Comparison of ENCODE assay signal across 8 cellular contexts in genomic region chr14:92729632-92730358, GRCh38. TPM values are rescaled to one million over a fixed set of nuclear protein-coding genes. Genes with fewer than 3 reads are reported as not detected.
DNase-seq lines count a peak whose midpoint lies in the region; ATAC-seq and TF ChIP-seq lines count a peak whose summit lies in the region.

No MANE protein-coding gene starts in this region.

- no peaks in the 10 kb centered on the region for H3K27me3 ChIP-seq in Caco-2 (replicated peaks; ENCODE audit: control insufficient read depth, insufficient read depth, low read length)

- peak overlapping the region; percentile 50 to 76 for H3K27ac Mint-ChIP-seq in natural killer cell treated with Interleukin-12 subunit alpha and Interleukin-12 subunit beta and Interleukin-15 and Interleukin-18, amount 100 ng/mL, for 72 hours
- H3K27ac Mint-ChIP-seq in natural killer cell (peak overlapping the region in 1 of 2 donors; percentile 33), Caco-2 (ENCODE audit: unreplicated experiment) (no peak overlapping the region)
- H3K27ac Mint-ChIP-seq in stimulated activated naive B cell treated with anti-CD40 and anti-IgM and Interleukin-4, amounts not matched to agents 10 μg/mL and 1 μg/mL and 100 μg/mL, for 72 hours = no peak overlapping the region

- H3K4me3 Mint-ChIP-seq in natural killer cell treated with Interleukin-12 subunit alpha and Interleukin-12 subunit beta and Interleukin-15 and Interleukin-18, amount 100 ng/mL, for 72 hours = peak overlapping the region; percentile 18
- H3K4me3 Mint-ChIP-seq in natural killer cell = no peak overlapping the region
- H3K4me3 Mint-ChIP-seq in activated T-cell treated with anti-CD3 and anti-CD28 coated beads, Interleukin-2, amount 50 U/mL, for 4 hours = no peak overlapping the region
- H3K4me3 Mint-ChIP-seq in stimulated activated naive B cell treated with anti-CD40 and anti-IgM and Interleukin-4, amounts not matched to agents 10 μg/mL and 1 μg/mL and 100 μg/mL, for 72 hours = no peak overlapping the region
- no peak overlapping the region for H3K4me3 Mint-ChIP-seq in Caco-2 (ENCODE audit: unreplicated experiment)

- peaks cover 12% of the 10 kb centered on the region for H3K36me3 Mint-ChIP-seq in natural killer cell treated with Interleukin-12 subunit alpha and Interleukin-12 subunit beta and Interleukin-15 and Interleukin-18, amount 100 ng/mL, for 72 hours
- H3K36me3 Mint-ChIP-seq in natural killer cell (no peaks in the 10 kb centered on the region), Caco-2 (ENCODE audit: insufficient read depth, unreplicated experiment) (peaks cover 28% of the 10 kb centered on the region)
- H3K36me3 Mint-ChIP-seq in activated T-cell treated with anti-CD3 and anti-CD28 coated beads, Interleukin-2, amount 50 U/mL, for 4 hours (ENCODE audit: insufficient read depth) = peaks cover 21% of the 10 kb centered on the region
- peaks cover 24 to 37% of the 10 kb centered on the region in 2 donors for H3K36me3 Mint-ChIP-seq in stimulated activated naive B cell treated with anti-CD40 and anti-IgM and Interleukin-4, amounts not matched to agents 10 μg/mL and 1 μg/mL and 100 μg/mL, for 72 hours

- H3K27me3 Mint-ChIP-seq in natural killer cell treated with Interleukin-12 subunit alpha and Interleukin-12 subunit beta and Interleukin-15 and Interleukin-18, amount 100 ng/mL, for 72 hours = peaks cover 31 to 44% of the 10 kb centered on the region in 2 donors
- H3K27me3 Mint-ChIP-seq in natural killer cell (ENCODE audit: low read depth in 2 of 2) (peaks cover 11 to 38% of the 10 kb centered on the region in 2 donors), Caco-2 (ENCODE audit: insufficient read depth, unreplicated experiment) (no peaks in the 10 kb centered on the region)
- H3K27me3 Mint-ChIP-seq in activated T-cell treated with anti-CD3 and anti-CD28 coated beads, Interleukin-2, amount 50 U/mL, for 4 hours (ENCODE audit: low read depth) = peaks cover 4% of the 10 kb centered on the region
- H3K27me3 Mint-ChIP-seq in stimulated activated naive B cell treated with anti-CD40 and anti-IgM and Interleukin-4, amounts not matched to agents 10 μg/mL and 1 μg/mL and 100 μg/mL, for 72 hours = no peaks in the 10 kb centered on the region

- CTCF ChIA-PET in Caco-2 (lab: Charles Lee) = no interaction called here

- peaks cover 25 to 29% of the 10 kb centered on the region in 2 donors for H3K4me1 Mint-ChIP-seq in natural killer cell treated with Interleukin-12 subunit alpha and Interleukin-12 subunit beta and Interleukin-15 and Interleukin-18, amount 100 ng/mL, for 72 hours (ENCODE audit: low read depth in 2 of 2)
- peaks cover 14 to 19% of the 10 kb centered on the region in 2 donors for H3K4me1 Mint-ChIP-seq in natural killer cell
- H3K4me1 Mint-ChIP-seq in activated T-cell treated with anti-CD3 and anti-CD28 coated beads, Interleukin-2, amount 50 U/mL, for 4 hours (ENCODE audit: low read depth) = peaks cover 14% of the 10 kb centered on the region
- H3K4me1 Mint-ChIP-seq in stimulated activated naive B cell treated with anti-CD40 and anti-IgM and Interleukin-4, amounts not matched to agents 10 μg/mL and 1 μg/mL and 100 μg/mL, for 72 hours = peaks cover 2 to 7% of the 10 kb centered on the region in 2 donors
- peaks cover 16% of the 10 kb centered on the region for H3K4me1 Mint-ChIP-seq in Caco-2 (ENCODE audit: low read depth, unreplicated experiment)

- peak; percentile 74 to 80 for ATAC-seq in natural killer cell treated with Interleukin-12 subunit alpha and Interleukin-12 subunit beta and Interleukin-15 and Interleukin-18, amount 100 ng/mL, for 72 hours
- ATAC-seq in natural killer cell (no peak), HG03159 (IDR thresholded peaks at IDR 0.05; ENCODE audit: unreplicated experiment) (peak; percentile 64)
- ATAC-seq in activated T-cell treated with anti-CD3 and anti-CD28 coated beads, Interleukin-2, amount 50 U/mL, for 4 hours = peak; percentile 65 to 74
- peak; percentile 75 to 81 for ATAC-seq in stimulated activated naive B cell treated with anti-CD40 and anti-IgM and Interleukin-4, amounts not matched to agents 10 μg/mL and 1 μg/mL and 100 μg/mL, for 72 hours (replicated peaks)

- no TSS peak for BruUV-seq in Caco-2 (replicated peaks; lab: Mats Ljungman, UMichigan)

- no peak overlapping the region for H3K4me3 ChIP-seq in Caco-2 (ENCODE audit: low read depth, low read length)

- no peak for DNase-seq in natural killer cell treated with Interleukin-12 subunit alpha and Interleukin-12 subunit beta and Interleukin-15 and Interleukin-18, amount 100 ng/mL, for 72 hours (ENCODE audit: low spot score)
- no peak for DNase-seq in natural killer cell
- DNase-seq in activated T-cell treated with anti-CD3 and anti-CD28 coated beads, Interleukin-2, amount 50 U/mL, for 4 hours = no peak
- no peak for DNase-seq in stimulated activated naive B cell treated with anti-CD40 and anti-IgM and Interleukin-4, amounts not matched to agents 10 μg/mL and 1 μg/mL and 100 μg/mL, for 72 hours
- DNase-seq in amygdala (lab: John Stamatoyannopoulos, UW) = no peak
- DNase-seq in Caco-2 = no peak
- no peak for DNase-seq in middle frontal gyrus (ENCODE audit: extremely low spot score, low spot score)

- H3K9me3 ChIP-seq in Caco-2 = no peaks in the 10 kb centered on the region

- POLR2A ChIA-PET in Caco-2 (lab: Charles Lee) = no interaction called here

- H3K36me3 ChIP-seq in Caco-2 (ENCODE audit: control insufficient read depth, insufficient read depth, low read length) = no peaks in the 10 kb centered on the region; the same call in 1 of the 2 replicates

- no peak for TF ChIP-seq CTCF in natural killer cell (IDR thresholded peaks at IDR 0.05)
- no peak for TF ChIP-seq CTCF in Caco-2 (IDR thresholded peaks at IDR 0.05; ENCODE audit: insufficient read depth in 1 of 2, low read depth in 1 of 2, low read length in 1 of 2, severe bottlenecking in 1 of 2, unreplicated experiment in 1 of 2)

- H3K4me1 ChIP-seq in Caco-2 = peaks cover 28% of the 10 kb centered on the region

- H3K9me3 Mint-ChIP-seq in natural killer cell treated with Interleukin-12 subunit alpha and Interleukin-12 subunit beta and Interleukin-15 and Interleukin-18, amount 100 ng/mL, for 72 hours = peaks cover 3% of the 10 kb centered on the region
- H3K9me3 Mint-ChIP-seq in natural killer cell (no peaks in the 10 kb centered on the region), Caco-2 (ENCODE audit: unreplicated experiment) (no peaks in the 10 kb centered on the region)
- H3K9me3 Mint-ChIP-seq in activated T-cell treated with anti-CD3 and anti-CD28 coated beads, Interleukin-2, amount 50 U/mL, for 4 hours = peaks cover 7% of the 10 kb centered on the region
- H3K9me3 Mint-ChIP-seq in stimulated activated naive B cell treated with anti-CD40 and anti-IgM and Interleukin-4, amounts not matched to agents 10 μg/mL and 1 μg/mL and 100 μg/mL, for 72 hours = peaks cover 8 to 11% of the 10 kb centered on the region in 2 donors

- intact Hi-C loops in natural killer cell (cut with micrococcal nuclease) (no loop called here), Caco-2 (cut with micrococcal nuclease; ENCODE audit: unreplicated experiment) (no loop called here)

RNA-seq across cellular contexts. Expression of gene LGMN, which starts 18.6 kb away (rescaled TPM):
- not detected for total RNA-seq in natural killer cell treated with Interleukin-12 subunit alpha and Interleukin-12 subunit beta and Interleukin-15 and Interleukin-18, amount 100 ng/mL, for 72 hours
- total RNA-seq in natural killer cell (1 to 10 TPM in 2 of 3 donors, under 1 TPM in 1; 0.39 to 6.1 (median 2.5) TPM), Caco-2 (2022) (84.2 and 94.2 TPM in 2 replicates)
- total RNA-seq in activated T-cell treated with anti-CD3 and anti-CD28 coated beads, Interleukin-2, amount 50 U/mL, for 4 hours = 1 to 10 TPM; 2.9 to 4.8 (median 3.3) TPM

Comparison
In these comparisons a context has a peak if more than half of its experiments do, and no peak if none do; other contexts are left out.
1. ATAC-seq: peak in natural killer cell treated with Interleukin-12 subunit alpha and Interleukin-12 subunit beta and Interleukin-15 and Interleukin-18, amount 100 ng/mL, for 72 hours (2 of 2), HG03159 (single experiment), activated T-cell treated with anti-CD3 and anti-CD28 coated beads, Interleukin-2, amount 50 U/mL, for 4 hours (2 of 2) and stimulated activated naive B cell treated with anti-CD40 and anti-IgM and Interleukin-4, amounts not matched to agents 10 μg/mL and 1 μg/mL and 100 μg/mL, for 72 hours (2 of 2); none in natural killer cell (0 of 3).
2. H3K27ac Mint-ChIP-seq: peak in natural killer cell treated with Interleukin-12 subunit alpha and Interleukin-12 subunit beta and Interleukin-15 and Interleukin-18, amount 100 ng/mL, for 72 hours (2 of 2); none in stimulated activated naive B cell treated with anti-CD40 and anti-IgM and Interleukin-4, amounts not matched to agents 10 μg/mL and 1 μg/mL and 100 μg/mL, for 72 hours (single experiment) and Caco-2 (single experiment).
3. RNA of gene LGMN, which starts 18.6 kb away (total RNA-seq): 84.2 to 94.2 TPM in Caco-2; 2.9 to 4.8 TPM in activated T-cell treated with anti-CD3 and anti-CD28 coated beads, Interleukin-2, amount 50 U/mL, for 4 hours, 0.39 to 6.1 TPM in natural killer cell and not detected in natural killer cell treated with Interleukin-12 subunit alpha and Interleukin-12 subunit beta and Interleukin-15 and Interleukin-18, amount 100 ng/mL, for 72 hours; every median in the first group is over 10 times any median in the second.